ENCODE assay signal across 28 cellular contexts in the genomic region with DNA sequence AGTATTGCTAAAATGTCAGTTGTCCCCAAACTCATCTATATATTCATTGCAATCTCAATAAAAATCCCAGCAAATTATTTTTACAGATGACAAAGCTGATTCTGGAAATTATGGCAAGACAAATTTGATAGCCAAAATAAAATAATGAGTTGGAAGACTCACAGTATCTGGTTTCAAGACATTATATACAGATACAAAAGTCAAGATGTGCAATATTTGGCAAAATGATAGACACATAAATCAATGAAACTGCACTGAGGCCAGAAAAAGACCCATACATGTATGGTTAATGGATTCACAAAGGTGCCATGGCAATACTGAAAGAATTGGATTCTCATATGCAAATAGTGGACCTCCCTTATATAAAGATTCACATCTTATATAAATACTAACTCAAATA.
"Had no signal": no experiment of that assay in that cellular context is flagged by ENCODE, and none has a peak within 500 bp of the region (broad histone marks: within the 10 kb centered on the region; RNA-seq: fewer than 3 reads in every experiment).

No MANE protein-coding gene starts in this region.

- H3K27ac ChIP-seq: stomach, suprapubic skin, testis, thoracic aorta, thyroid gland, tibial artery, tibial nerve, transverse colon, upper lobe of left lung, upper lobe of right lung, uterus, vagina had no signal

- H3K4me1 ChIP-seq: stomach, suprapubic skin, testis, thyroid gland, tibial artery, tibial nerve, transverse colon, upper lobe of left lung, upper lobe of right lung, uterus, vagina had no signal

- H3K4me3 Mint-ChIP-seq: stimulated activated effector memory CD8-positive, alpha-beta T cell treated with anti-CD3 and anti-CD28 coated beads, Interleukin-12 subunit alpha, Interleukin-12 subunit beta, amount 100 ng/mL, for 72 hours; stimulated activated memory B cell treated with anti-CD40 and anti-IgM and Interleukin-4, amounts not matched to agents 10 μg/mL and 1 μg/mL and 100 μg/mL, for 72 hours; stimulated activated naive B cell treated with anti-CD40 and anti-IgM and Interleukin-4, amounts not matched to agents 10 μg/mL and 1 μg/mL and 100 μg/mL, for 72 hours; stimulated activated naive CD8-positive, alpha-beta T cell treated with anti-CD3 and anti-CD28 coated beads, Interleukin-15, amount 100 ng/mL, for 72 hours; stimulated activated naive CD8-positive, alpha-beta T cell treated with anti-CD3 and anti-CD28 coated beads, Interleukin-15, Interleukin-2, amounts not matched to agents 100 ng/mL and 50 ng/mL, for 24 hours; type B pancreatic cell had no signal

- DNase-seq: stimulated activated CD4-positive, alpha-beta T cell treated with anti-CD3 and anti-CD28 coated beads, Interleukin-2, amount 100 ng/mL, for 48 hours; stimulated activated CD4-positive, alpha-beta T cell treated with anti-CD3 and anti-CD28 coated beads, Interleukin-4, amount 100 ng/mL, for 1 hour; stimulated activated CD4-positive, alpha-beta T cell treated with anti-CD3 and anti-CD28 coated beads, Interleukin-4, amount 100 ng/mL, for 24 hours; stimulated activated CD4-positive, alpha-beta T cell treated with anti-CD3 and anti-CD28 coated beads, Interleukin-4, amount 100 ng/mL, for 4 hours; stimulated activated CD8-positive, alpha-beta memory T cell treated with anti-CD3 and anti-CD28 coated beads, Interleukin-4, amount 100 ng/mL, for 48 hours; stimulated activated naive B cell treated with anti-CD40 and anti-IgM and Interleukin-4, amounts not matched to agents 10 μg/mL and 1 μg/mL and 100 μg/mL, for 72 hours; stimulated activated naive CD4-positive, alpha-beta T cell; stimulated activated naive CD4-positive, alpha-beta T cell treated with Interleukin-2 at 50 U/mL for 16 hours; stimulated activated naive CD8-positive, alpha-beta T cell treated with anti-CD3 and anti-CD28 coated beads, Interleukin-15, amount 100 ng/mL, for 72 hours; stimulated activated naive CD8-positive, alpha-beta T cell treated with anti-CD3 and anti-CD28 coated beads, Interleukin-15, Interleukin-2, amounts not matched to agents 100 U/mL and 50 U/mL, for 24 hours; stomach; substantia nigra; testis; thyroid gland; tibial artery; transverse colon; trophoblast cell; upper lobe of left lung; upper lobe of right lung; uterus had no signal

- H3K27me3 Mint-ChIP-seq: stimulated activated memory B cell treated with anti-CD40 and anti-IgM and Interleukin-4, amounts not matched to agents 10 μg/mL and 1 μg/mL and 100 μg/mL, for 72 hours; stimulated activated naive B cell treated with anti-CD40 and anti-IgM and Interleukin-4, amounts not matched to agents 10 μg/mL and 1 μg/mL and 100 μg/mL, for 72 hours; stimulated activated naive CD8-positive, alpha-beta T cell treated with anti-CD3 and anti-CD28 coated beads, Interleukin-15, amount 100 ng/mL, for 72 hours; stimulated activated naive CD8-positive, alpha-beta T cell treated with anti-CD3 and anti-CD28 coated beads, Interleukin-15, Interleukin-2, amounts not matched to agents 100 ng/mL and 50 ng/mL, for 24 hours; type B pancreatic cell had no signal

- H3K27me3 ChIP-seq: stomach, suprapubic skin, testis, thyroid gland, tibial artery, tibial nerve, transverse colon, upper lobe of left lung, upper lobe of right lung, uterus, vagina had no signal

- H3K27ac Mint-ChIP-seq: stimulated activated effector memory CD8-positive, alpha-beta T cell treated with anti-CD3 and anti-CD28 coated beads, Interleukin-12 subunit alpha, Interleukin-12 subunit beta, amount 100 ng/mL, for 72 hours; stimulated activated memory B cell treated with anti-CD40 and anti-IgM and Interleukin-4, amounts not matched to agents 10 μg/mL and 1 μg/mL and 100 μg/mL, for 72 hours; stimulated activated naive B cell treated with anti-CD40 and anti-IgM and Interleukin-4, amounts not matched to agents 10 μg/mL and 1 μg/mL and 100 μg/mL, for 72 hours; stimulated activated naive CD8-positive, alpha-beta T cell treated with anti-CD3 and anti-CD28 coated beads, Interleukin-15, amount 100 ng/mL, for 72 hours; stimulated activated naive CD8-positive, alpha-beta T cell treated with anti-CD3 and anti-CD28 coated beads, Interleukin-15, Interleukin-2, amounts not matched to agents 100 ng/mL and 50 ng/mL, for 24 hours; type B pancreatic cell had no signal

- H3K4me3 ChIP-seq: stomach, suprapubic skin, testis, thoracic aorta, thyroid gland, tibial artery, tibial nerve, transverse colon, upper lobe of left lung, upper lobe of right lung, uterus, vagina had no signal

- H3K9me3 ChIP-seq: testis, thyroid gland had no signal

- H3K4me1 Mint-ChIP-seq: stimulated activated effector memory CD8-positive, alpha-beta T cell treated with anti-CD3 and anti-CD28 coated beads, Interleukin-12 subunit alpha, Interleukin-12 subunit beta, amount 100 ng/mL, for 72 hours; stimulated activated memory B cell treated with anti-CD40 and anti-IgM and Interleukin-4, amounts not matched to agents 10 μg/mL and 1 μg/mL and 100 μg/mL, for 72 hours; stimulated activated naive B cell treated with anti-CD40 and anti-IgM and Interleukin-4, amounts not matched to agents 10 μg/mL and 1 μg/mL and 100 μg/mL, for 72 hours; stimulated activated naive CD8-positive, alpha-beta T cell treated with anti-CD3 and anti-CD28 coated beads, Interleukin-15, amount 100 ng/mL, for 72 hours had no signal

- H3K36me3 ChIP-seq: uterus had no signal
